Comparison of ENCODE assay signal across 8 cellular contexts in genomic region chr15:91302588-91303439, GRCh38.
DNase-seq lines count a peak whose midpoint lies in the region; ATAC-seq, FAIRE-seq and TF ChIP-seq lines count a peak whose summit lies in the region.

No MANE protein-coding gene starts in this region.

- no peak overlapping the region for H3K27ac ChIP-seq in SU-DHL-6 (ENCODE audit: low read depth, low read length)
- H3K27ac ChIP-seq in epithelial cell of prostate, result no peak overlapping the region

- no peak overlapping the region for H3K4me3 ChIP-seq in SU-DHL-6 (ENCODE audit: insufficient read depth, low read length, poor library complexity, severe bottlenecking)
- H3K4me3 ChIP-seq in mucosa of descending colon, result no peak overlapping the region

- H3K4me1 ChIP-seq in mucosa of descending colon (ENCODE audit: low read depth), result no peaks in the 10 kb centered on the region

- H3K9me3 ChIP-seq in SU-DHL-6 (ENCODE audit: insufficient read depth, low read length), result no peaks in the 10 kb centered on the region
- H3K9me3 ChIP-seq in mucosa of descending colon, result no peaks in the 10 kb centered on the region

- H3K9ac ChIP-seq in SU-DHL-6 (ENCODE audit: low read length), result no peak overlapping the region

- H3K9me2 ChIP-seq in SU-DHL-6 (replicated peaks; ENCODE audit: insufficient read depth, low read length), result no peaks in the 10 kb centered on the region

- ATAC-seq in GM21367 (IDR thresholded peaks at IDR 0.05; ENCODE audit: unreplicated experiment) (peak; percentile 64), mucosa of descending colon (peak; percentile 82), GM18861 (IDR thresholded peaks at IDR 0.05; ENCODE audit: unreplicated experiment) (no peak)

- DNase-seq in D721Med (ENCODE audit: insufficient read length, low spot score) (peak; percentile 56), NCI-H1436 treated with DMSO at 0.1 percent for 48 hours (lab: John Stamatoyannopoulos, UW) (peak; percentile 10), epithelial cell of prostate (ENCODE audit: low read depth, low spot score) (peak; percentile 20), mucosa of descending colon (peak in 1 of 3 donors; percentile 12)
- DNase-seq in stimulated activated CD4-positive, alpha-beta T cell treated with anti-CD3 and anti-CD28 coated beads, Interleukin-4, amount 100 ng/mL, for 4 hours, result no peak

- no peaks in the 10 kb centered on the region for H3F3A ChIP-seq in SU-DHL-6 (ENCODE audit: insufficient read depth)

- TF ChIP-seq CTCF in D721Med (IDR thresholded peaks at IDR 0.05; ENCODE audit: insufficient read depth, missing control alignments), result peak; percentile 84
- peak; percentile 51 for TF ChIP-seq CTCF in SU-DHL-6 (IDR thresholded peaks at IDR 0.05; ENCODE audit: insufficient read depth, low read length, poor library complexity, severe bottlenecking)
- TF ChIP-seq CTCF in mucosa of descending colon (IDR thresholded peaks at IDR 0.05), result peak; percentile 22

- H3K79me2 ChIP-seq in SU-DHL-6 (ENCODE audit: insufficient read depth, low read length), result no peaks in the 10 kb centered on the region

- H4K20me1 ChIP-seq in SU-DHL-6 (ENCODE audit: low read depth, low read length), result no peaks in the 10 kb centered on the region

- no peaks in the 10 kb centered on the region for H3K27me3 ChIP-seq in SU-DHL-6 (ENCODE audit: low read length)

- peak; percentile 90 for FAIRE-seq in D721Med (lab: Jason Lieb, UNC)

- no peak overlapping the region for H2AFZ ChIP-seq in SU-DHL-6 (ENCODE audit: low read depth, low read length, severe bottlenecking)

- intact Hi-C loops in mucosa of descending colon (cut with DNase I, micrococcal nuclease), result loop anchor here (5.0 to 10.0 kb wide), 4 partner anchors 549 to 782 kb away; partner anchors contain the start of gene SLCO3A1 (in 2 of the 2)

- H3K4me2 ChIP-seq in SU-DHL-6 (ENCODE audit: low read depth, low read length, poor library complexity, severe bottlenecking), result no peak overlapping the region

- H3K36me3 ChIP-seq in SU-DHL-6 (ENCODE audit: low read length), result no peaks in the 10 kb centered on the region
- H3K36me3 ChIP-seq in mucosa of descending colon (ENCODE audit: low read depth), result no peaks in the 10 kb centered on the region

Comparison
In these comparisons a context has a peak if more than half of its experiments do, and no peak if none do; other contexts are left out.
1. DNase-seq: peak in D721Med (single experiment), NCI-H1436 treated with DMSO at 0.1 percent for 48 hours (single experiment) and epithelial cell of prostate (single experiment); none in stimulated activated CD4-positive, alpha-beta T cell treated with anti-CD3 and anti-CD28 coated beads, Interleukin-4, amount 100 ng/mL, for 4 hours (0 of 2).
2. CTCF ChIP-seq: peak in every context shown above with its lines; median percentile 84 in D721Med; 51 in SU-DHL-6; 22 in mucosa of descending colon.